3 cellular contexts compared by ENCODE assay signal in the genomic region with DNA sequence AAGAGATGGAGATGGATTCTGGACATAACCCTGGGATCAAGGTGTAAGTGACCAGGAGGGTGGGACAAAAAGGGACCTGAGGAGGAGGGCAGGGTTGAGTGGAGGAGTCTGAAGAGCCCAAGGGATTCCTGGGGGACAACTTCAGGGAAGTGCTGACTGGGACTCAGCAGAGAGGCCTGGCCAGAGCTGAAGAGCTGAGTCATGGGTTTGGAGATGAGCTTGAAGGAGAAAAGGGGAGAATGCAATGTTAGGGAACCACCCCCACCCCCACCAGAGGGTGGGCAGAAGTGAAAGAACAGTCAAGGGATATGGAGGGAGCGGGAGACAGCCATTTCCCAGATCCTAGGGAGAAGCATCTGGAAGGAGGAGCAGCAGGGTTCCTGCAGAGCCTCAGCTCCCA.
TF ChIP-seq lines count a peak whose summit lies in the region.

No MANE protein-coding gene starts in this region.

TF ChIP-seq in A549, 52 proteins besides CTCF, POLR2A, EP300 and RAD21:
- TF ChIP-seq MAFK (IDR thresholded peaks at IDR 0.05; ENCODE audit: partially characterized antibody) (peak; percentile 23), MYC (IDR thresholded peaks at IDR 0.05; ENCODE audit: borderline replicate concordance, low read length) (no peak)

TF ChIP-seq in GM23338, 12 proteins besides CTCF, POLR2A, EP300 and RAD21 (continues in another document):
- TF ChIP-seq, protein P1, sequence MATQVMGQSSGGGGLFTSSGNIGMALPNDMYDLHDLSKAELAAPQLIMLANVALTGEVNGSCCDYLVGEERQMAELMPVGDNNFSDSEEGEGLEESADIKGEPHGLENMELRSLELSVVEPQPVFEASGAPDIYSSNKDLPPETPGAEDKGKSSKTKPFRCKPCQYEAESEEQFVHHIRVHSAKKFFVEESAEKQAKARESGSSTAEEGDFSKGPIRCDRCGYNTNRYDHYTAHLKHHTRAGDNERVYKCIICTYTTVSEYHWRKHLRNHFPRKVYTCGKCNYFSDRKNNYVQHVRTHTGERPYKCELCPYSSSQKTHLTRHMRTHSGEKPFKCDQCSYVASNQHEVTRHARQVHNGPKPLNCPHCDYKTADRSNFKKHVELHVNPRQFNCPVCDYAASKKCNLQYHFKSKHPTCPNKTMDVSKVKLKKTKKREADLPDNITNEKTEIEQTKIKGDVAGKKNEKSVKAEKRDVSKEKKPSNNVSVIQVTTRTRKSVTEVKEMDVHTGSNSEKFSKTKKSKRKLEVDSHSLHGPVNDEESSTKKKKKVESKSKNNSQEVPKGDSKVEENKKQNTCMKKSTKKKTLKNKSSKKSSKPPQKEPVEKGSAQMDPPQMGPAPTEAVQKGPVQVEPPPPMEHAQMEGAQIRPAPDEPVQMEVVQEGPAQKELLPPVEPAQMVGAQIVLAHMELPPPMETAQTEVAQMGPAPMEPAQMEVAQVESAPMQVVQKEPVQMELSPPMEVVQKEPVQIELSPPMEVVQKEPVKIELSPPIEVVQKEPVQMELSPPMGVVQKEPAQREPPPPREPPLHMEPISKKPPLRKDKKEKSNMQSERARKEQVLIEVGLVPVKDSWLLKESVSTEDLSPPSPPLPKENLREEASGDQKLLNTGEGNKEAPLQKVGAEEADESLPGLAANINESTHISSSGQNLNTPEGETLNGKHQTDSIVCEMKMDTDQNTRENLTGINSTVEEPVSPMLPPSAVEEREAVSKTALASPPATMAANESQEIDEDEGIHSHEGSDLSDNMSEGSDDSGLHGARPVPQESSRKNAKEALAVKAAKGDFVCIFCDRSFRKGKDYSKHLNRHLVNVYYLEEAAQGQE (IDR thresholded peaks at IDR 0.05; ENCODE audit: unreplicated experiment) = no peak
- TF ChIP-seq EZH2 (IDR thresholded peaks at IDR 0.05; ENCODE audit: low read depth, unreplicated experiment) (no peak), STAT1 (IDR thresholded peaks at IDR 0.05; ENCODE audit: unreplicated experiment) (no peak), POLR2AphosphoS5 (IDR thresholded peaks at IDR 0.05; ENCODE audit: low read depth) (no peak), NANOG (IDR thresholded peaks at IDR 0.05; ENCODE audit: borderline replicate concordance) (no peak), JUNB (IDR thresholded peaks at IDR 0.05; ENCODE audit: unreplicated experiment) (no peak), ETS1 (IDR thresholded peaks at IDR 0.05) (no peak), CREB1 (CRISPR knock-in tag; IDR thresholded peaks at IDR 0.05; ENCODE audit: low read depth) (no peak), ZNF331 (CRISPR knock-in tag; IDR thresholded peaks at IDR 0.05; ENCODE audit: low read depth) (no peak), ZNF114 (CRISPR knock-in tag; IDR thresholded peaks at IDR 0.05) (no peak), EZH2phosphoT487 (IDR thresholded peaks at IDR 0.05; ENCODE audit: unreplicated experiment) (no peak)

TF ChIP-seq in HepG2, 621 proteins besides CTCF, POLR2A, EP300 and RAD21:
- TF ChIP-seq POLR2AphosphoS2 (IDR thresholded peaks at IDR 0.05; ENCODE audit: low read depth, low read length) (no peak), MAFK (conservative IDR thresholded peaks at IDR 0.05 in 1 of 2, IDR thresholded peaks at IDR 0.05 in 1 of 2; ENCODE audit: low read length in 2 of 2) (peak; percentile 17 to 61; a peak in 2 of 4 replicates), MAFG (CRISPR knock-in tag; IDR thresholded peaks at IDR 0.05) (0 out of 2 replicates have a peak, but pooled peaks have one; percentile 16), MAFF (IDR thresholded peaks at IDR 0.05; ENCODE audit: low read depth, low read length) (peak; percentile 37), SMAD1 (CRISPR knock-in tag; IDR thresholded peaks at IDR 0.05; ENCODE audit: borderline replicate concordance, low read depth) (no peak), ZNF747 (CRISPR knock-in tag; IDR thresholded peaks at IDR 0.05; ENCODE audit: borderline replicate concordance) (no peak)
- TF ChIP-seq, protein P2, sequence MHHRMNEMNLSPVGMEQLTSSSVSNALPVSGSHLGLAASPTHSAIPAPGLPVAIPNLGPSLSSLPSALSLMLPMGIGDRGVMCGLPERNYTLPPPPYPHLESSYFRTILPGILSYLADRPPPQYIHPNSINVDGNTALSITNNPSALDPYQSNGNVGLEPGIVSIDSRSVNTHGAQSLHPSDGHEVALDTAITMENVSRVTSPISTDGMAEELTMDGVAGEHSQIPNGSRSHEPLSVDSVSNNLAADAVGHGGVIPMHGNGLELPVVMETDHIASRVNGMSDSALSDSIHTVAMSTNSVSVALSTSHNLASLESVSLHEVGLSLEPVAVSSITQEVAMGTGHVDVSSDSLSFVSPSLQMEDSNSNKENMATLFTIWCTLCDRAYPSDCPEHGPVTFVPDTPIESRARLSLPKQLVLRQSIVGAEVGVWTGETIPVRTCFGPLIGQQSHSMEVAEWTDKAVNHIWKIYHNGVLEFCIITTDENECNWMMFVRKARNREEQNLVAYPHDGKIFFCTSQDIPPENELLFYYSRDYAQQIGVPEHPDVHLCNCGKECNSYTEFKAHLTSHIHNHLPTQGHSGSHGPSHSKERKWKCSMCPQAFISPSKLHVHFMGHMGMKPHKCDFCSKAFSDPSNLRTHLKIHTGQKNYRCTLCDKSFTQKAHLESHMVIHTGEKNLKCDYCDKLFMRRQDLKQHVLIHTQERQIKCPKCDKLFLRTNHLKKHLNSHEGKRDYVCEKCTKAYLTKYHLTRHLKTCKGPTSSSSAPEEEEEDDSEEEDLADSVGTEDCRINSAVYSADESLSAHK (CRISPR knock-in tag; IDR thresholded peaks at IDR 0.05; ENCODE audit: borderline replicate concordance) = no peak
